In genomic region chr10:80457554-80458262, GRCh38 we compare ENCODE assay signal across 11 cellular contexts. TPM values are rescaled to one million over a fixed set of nuclear protein-coding genes. Genes with fewer than 3 reads are reported as not detected.
DNase-seq lines count a peak whose midpoint lies in the region; ATAC-seq and TF ChIP-seq lines count a peak whose summit lies in the region.
"Had no signal": no experiment of that assay in that cellular context is flagged by ENCODE, and none has a peak within 500 bp of the region (broad histone marks: within the 10 kb centered on the region; RNA-seq: fewer than 3 reads in every experiment).

No MANE protein-coding gene starts in this region.

- no peak overlapping the region for H3K9ac ChIP-seq in smooth muscle cell (ENCODE audit: low read depth)

- no peak for ATAC-seq in activated CD4-positive, CD25-positive, alpha-beta regulatory T cell treated with anti-CD3 and anti-CD28 coated beads, Interleukin-2, amount 50 U/mL, for 24 hours

- H2AFZ ChIP-seq in smooth muscle cell (ENCODE audit: low read depth), result no peak overlapping the region

- no peak for TF ChIP-seq POLR2A in esophagus squamous epithelium (IDR thresholded peaks at IDR 0.05)

- H3K27ac ChIP-seq in VCaP (peak overlapping the region; percentile 99), esophagus squamous epithelium (peak overlapping the region; percentile 92 to 100 (median 98)), smooth muscle cell (ENCODE audit: low read depth) (no peak overlapping the region)
- H3K27ac ChIP-seq: tibial artery had no signal

- no peaks in the 10 kb centered on the region for H3K9me3 ChIP-seq in esophagus squamous epithelium
- H3K9me3 ChIP-seq in smooth muscle cell (replicated peaks; ENCODE audit: low read depth), result no peaks in the 10 kb centered on the region
- H3K9me3 ChIP-seq in HAP-1, result no peaks in the 10 kb centered on the region
- H3K9me3 ChIP-seq: tibial artery had no signal

- H3K4me1 ChIP-seq in esophagus squamous epithelium (peaks cover 76 to 87% (median 77%) of the 10 kb centered on the region in 3 donors), smooth muscle cell (ENCODE audit: low read depth) (peaks cover 57% of the 10 kb centered on the region), HAP-1 (peaks cover 5% of the 10 kb centered on the region; the same call in 1 of the 2 replicates)

- TF ChIP-seq CTCF in VCaP (conservative IDR thresholded peaks at IDR 0.05) (peak; percentile 43), esophagus squamous epithelium (IDR thresholded peaks at IDR 0.05) (peak in 2 of 6 experiments; percentile 34 to 51), smooth muscle cell (IDR thresholded peaks at IDR 0.05; ENCODE audit: borderline replicate concordance, insufficient read depth, poor library complexity, severe bottlenecking) (no peak), GM13977 (IDR thresholded peaks at IDR 0.05; ENCODE audit: extremely low read depth, insufficient read depth, missing control alignments) (no peak)

- H3K4me3 ChIP-seq in esophagus squamous epithelium (peak overlapping the region in 3 of 4 donors; percentile 18 to 100 (median 38)), smooth muscle cell (no peak overlapping the region), HAP-1 (no peak overlapping the region)
- H3K4me3 ChIP-seq: tibial artery had no signal

- peaks cover 0 to 7% (median 0%) of the 10 kb centered on the region in 3 donors for H3K36me3 ChIP-seq in esophagus squamous epithelium
- no peaks in the 10 kb centered on the region for H3K36me3 ChIP-seq in smooth muscle cell (ENCODE audit: low read depth)
- H3K36me3 ChIP-seq in HAP-1 (replicated peaks), result no peaks in the 10 kb centered on the region
- H3K36me3 ChIP-seq: tibial artery had no signal

- H3K27me3 ChIP-seq in esophagus squamous epithelium (no peaks in the 10 kb centered on the region), smooth muscle cell (ENCODE audit: low read depth) (no peaks in the 10 kb centered on the region), HAP-1 (ENCODE audit: low read depth) (no peaks in the 10 kb centered on the region)
- H3K27me3 ChIP-seq: tibial artery had no signal

- 27 to 32% methylated on average over 2 to 5 of the region's 8 CpGs for WGBS in esophagus squamous epithelium, 2 donors
- WGBS in smooth muscle cell (ENCODE audit: low lambda C conversion rate), result 85% methylated on average over 8 of the region's 8 CpGs

- DNase-seq in NCI-H82 (lab: John Stamatoyannopoulos, UW), result peak; percentile 17
- DNase-seq in NCI-H82 treated with DMSO at 0.1 percent for 48 hours (lab: John Stamatoyannopoulos, UW; ENCODE audit: unreplicated experiment), result no peak
- no peak for DNase-seq in esophagus squamous epithelium (lab: John Stamatoyannopoulos, UW)
- no peak for DNase-seq in smooth muscle cell (lab: John Stamatoyannopoulos, UW; ENCODE audit: unreplicated experiment)
- DNase-seq in GM13977 (ENCODE audit: low spot score), result no peak
- no peak for DNase-seq in HAP-1 (ENCODE audit: low spot score in 2 of 2)
- DNase-seq: ACHN, NCI-H1105 had no signal

- in situ Hi-C loops in GM13977 (cut with MboI; ENCODE audit: low pct_unique_long_range_greater_than_20kb, low sequenced_read_pairs, unreplicated experiment), result no loop called here
- in situ Hi-C loops in HAP-1 (cut with MboI; ENCODE audit: low sequenced_read_pairs), result no loop called here

- intact Hi-C loops in esophagus squamous epithelium (cut with DNase I), result no loop called here

- H3K79me2 ChIP-seq in smooth muscle cell (ENCODE audit: low read depth), result peaks cover 77% of the 10 kb centered on the region

- peaks cover 21% of the 10 kb centered on the region for H3F3A ChIP-seq in smooth muscle cell (ENCODE audit: low read depth)

- H3K4me2 ChIP-seq in smooth muscle cell, result peak overlapping the region; percentile 9

- peaks cover 79% of the 10 kb centered on the region for H4K20me1 ChIP-seq in smooth muscle cell (ENCODE audit: low read depth)

RNA-seq across cellular contexts. Expression of gene TSPAN14, which starts 3.6 kb away (rescaled TPM):
- total RNA-seq in esophagus squamous epithelium (100 to 1,000 TPM in 2 of 4 donors, 10 to 100 TPM in 2; 66.4 to 118 (median 89.8) TPM), smooth muscle cell (39.8 and 42.7 TPM in 2 replicates)
- polyA plus RNA-seq in smooth muscle cell, result 46.3 and 82.5 TPM in 2 replicates

RNA-seq across cellular contexts. Expression of gene PRXL2A, which starts 49.4 kb away (rescaled TPM):
- total RNA-seq in esophagus squamous epithelium (100 to 1,000 TPM in 2 of 4 donors, 10 to 100 TPM in 2; 68.0 to 185 (median 103) TPM), smooth muscle cell (28.8 and 43.6 TPM in 2 replicates)
- polyA plus RNA-seq in smooth muscle cell, result 80.0 and 82.0 TPM in 2 replicates

Comparison
In these comparisons a context has a peak if more than half of its experiments do, and no peak if none do; other contexts are left out.
1. H3K4me3 ChIP-seq: peak in esophagus squamous epithelium (3 of 4); none in smooth muscle cell (single experiment) and HAP-1 (single experiment).